Comparison of ENCODE assay signal across 8 cellular contexts in the genomic region with DNA sequence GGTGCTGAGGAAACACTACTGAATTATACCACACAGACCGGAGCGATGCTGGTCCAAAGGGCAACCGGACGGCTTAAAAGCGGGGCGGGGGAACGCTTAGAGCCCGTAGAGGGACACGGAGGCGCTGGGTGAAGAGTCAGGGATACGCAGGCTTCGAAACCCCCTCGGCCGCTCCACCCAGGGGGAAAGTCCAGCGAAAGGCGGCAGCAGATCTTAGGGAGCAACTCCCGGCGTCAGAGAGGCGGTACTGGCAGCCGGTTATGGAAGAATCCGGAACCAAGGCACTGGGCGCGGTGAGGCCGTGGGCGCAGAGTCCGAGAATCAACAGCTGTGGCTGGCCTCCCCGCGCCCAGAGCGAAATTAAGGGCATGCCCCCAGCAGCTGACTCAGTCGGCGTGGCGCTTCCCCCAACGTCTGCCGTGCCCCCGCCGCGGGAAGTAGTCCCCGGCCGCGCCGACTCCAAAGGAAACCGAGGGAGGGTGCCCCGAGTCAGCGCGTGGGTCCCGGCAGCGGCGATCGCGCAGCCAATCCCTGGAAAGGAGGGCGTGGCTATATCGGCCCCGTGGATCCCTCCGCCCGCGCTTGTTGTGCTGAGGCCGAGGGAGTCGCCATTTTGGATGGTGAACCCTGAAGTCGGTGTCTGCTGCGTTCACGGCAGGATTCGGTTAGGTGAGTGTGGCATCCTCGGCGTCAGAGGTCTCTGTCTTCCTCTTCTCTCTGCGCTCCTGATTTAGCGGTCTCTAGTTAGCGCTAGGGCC. TPM values are rescaled to one million over a fixed set of nuclear protein-coding genes. Genes with fewer than 3 reads are reported as not detected.
DNase-seq lines count a peak whose midpoint lies in the region; ATAC-seq and TF ChIP-seq lines count a peak whose summit lies in the region.

A gene (plus strand): TSS at position 611 of the 758 bp plus-strand sequence. CDS start 20,110 bp downstream, outside the sequence.

- H3K4me1 Mint-ChIP-seq in CD8-positive, alpha-beta T cell (ENCODE audit: low read depth), result peaks cover 32% of the 10 kb centered on the region

- TF ChIP-seq CTCF in CD8-positive, alpha-beta T cell (IDR thresholded peaks at IDR 0.05), result no peak
- TF ChIP-seq CTCF in HL-60 (IDR thresholded peaks at IDR 0.05; ENCODE audit: insufficient read depth, low read length), result no peak

- intact Hi-C loops in CD8-positive, alpha-beta T cell (cut with DNase I, micrococcal nuclease), result loop anchor here (1.0 to 5.0 kb wide), 10 partner anchors 11 to 330 kb away; a partner anchor contains a TSS

- peaks cover 15% of the 10 kb centered on the region for H3K36me3 Mint-ChIP-seq in CD8-positive, alpha-beta T cell

- peak within 1 kb of the TSS; percentile 98 for H3K4me3 ChIP-seq in CD8-positive, alpha-beta T cell (ENCODE audit: low read depth, low read length)
- peak within 1 kb of the TSS; percentile 93 for H3K4me3 ChIP-seq in HL-60 (replicated peaks; ENCODE audit: insufficient read depth, low read length)

- peaks cover 34% of the 10 kb centered on the region for H3K4me1 ChIP-seq in CD8-positive, alpha-beta T cell (ENCODE audit: insufficient read depth, low read length)

- H3K27me3 ChIP-seq in CD8-positive, alpha-beta T cell (ENCODE audit: insufficient read depth, low read length), result no peaks in the 10 kb centered on the region
- H3K27me3 ChIP-seq in HL-60 (ENCODE audit: insufficient read depth, poor library complexity, severe bottlenecking), result no peaks in the 10 kb centered on the region

- peak within 1 kb of the TSS; percentile 97 for H3K4me3 Mint-ChIP-seq in CD8-positive, alpha-beta T cell

- POLR2A ChIA-PET in CD8-positive, alpha-beta T cell (lab: Charles Lee), result interaction anchor here (0.5 to 6.6 kb wide), 8 partner anchors 13 to 86 kb away, joined by 3 to 58 read pairs (median 4); a partner anchor contains a TSS

- H3K9me3 ChIP-seq in CD8-positive, alpha-beta T cell (ENCODE audit: low read length), result no peaks in the 10 kb centered on the region

- peak within 1 kb of the TSS; percentile 97 for H3K27ac ChIP-seq in CD8-positive, alpha-beta T cell (ENCODE audit: low read depth, low read length)
- peak within 1 kb of the TSS; percentile 84 for H3K27ac ChIP-seq in HL-60 (replicated peaks)

- no peaks in the 10 kb centered on the region for H3K36me3 ChIP-seq in CD8-positive, alpha-beta T cell (ENCODE audit: insufficient read depth, low read length)

- peak; percentile 94 for ATAC-seq in CD8-positive, alpha-beta T cell
- peak; percentile 75 for ATAC-seq in GM19455 (IDR thresholded peaks at IDR 0.05; ENCODE audit: unreplicated experiment)

- H3K9me3 Mint-ChIP-seq in CD8-positive, alpha-beta T cell, result no peaks in the 10 kb centered on the region

- peak within 1 kb of the TSS; percentile 97 for H3K27ac Mint-ChIP-seq in CD8-positive, alpha-beta T cell

- no peaks in the 10 kb centered on the region for H3K27me3 Mint-ChIP-seq in CD8-positive, alpha-beta T cell (ENCODE audit: low read depth)

- CTCF ChIA-PET in CD8-positive, alpha-beta T cell (lab: Charles Lee), result interaction anchor here (0.6 to 5.8 kb wide), 4 partner anchors 12 to 66 kb away, joined by 3 to 69 read pairs (median 6); a partner anchor contains a TSS

- DNase-seq in CD8-positive, alpha-beta T cell, result peak; percentile 95 to 99 (median 98)
- DNase-seq in HL-60 (ENCODE audit: low read depth in 1 of 2, low spot score in 1 of 2) (peak; percentile 95 to 98), NK-92 (lab: John Stamatoyannopoulos, UW; ENCODE audit: unreplicated experiment) (peak; percentile 87), medulla oblongata (ENCODE audit: extremely low spot score) (peak; percentile 99)
- DNase-seq in activated CD8-positive, alpha-beta memory T cell treated with anti-CD3 and anti-CD28 coated beads for 24 hours, result peak; percentile 98
- peak; percentile 95 for DNase-seq in effector CD8-positive, alpha-beta T cell (lab: John Stamatoyannopoulos, UW)
- DNase-seq in stimulated activated CD8-positive, alpha-beta memory T cell treated with anti-CD3 and anti-CD28 coated beads, Interleukin-12 subunit alpha, Interleukin-12 subunit beta, amount 100 ng/mL, for 1 hour (ENCODE audit: low read depth), result peak; percentile 97

RNA-seq across cellular contexts. Expression of the gene that starts here (rescaled TPM):
- total RNA-seq in CD8-positive, alpha-beta T cell, result 100 to 1,000 TPM; 460 to 476 TPM

Comparison
In these comparisons a context has a peak if more than half of its experiments do, and no peak if none do; other contexts are left out.
1. Peak in every context shown above with its lines: DNase-seq, ATAC-seq, H3K4me3 ChIP-seq and H3K27ac ChIP-seq.